In genomic region chr19:32252333-32252669, GRCh38 we compare ENCODE assay signal across 28 cellular contexts.
"Had no signal": no experiment of that assay in that cellular context is flagged by ENCODE, and none has a peak within 500 bp of the region (broad histone marks: within the 10 kb centered on the region; RNA-seq: fewer than 3 reads in every experiment).

No MANE protein-coding gene starts in this region.

- H3K4me1 Mint-ChIP-seq: naive thymus-derived CD8-positive, alpha-beta T cell; neural progenitor cell; stimulated activated effector memory CD8-positive, alpha-beta T cell treated with anti-CD3 and anti-CD28 coated beads, Interleukin-12 subunit alpha, Interleukin-12 subunit beta, amount 100 ng/mL, for 72 hours; stimulated activated naive B cell treated with anti-CD40 and anti-IgM and Interleukin-4, amounts not matched to agents 10 μg/mL and 1 μg/mL and 100 μg/mL, for 72 hours had no signal

- ATAC-seq: naive thymus-derived CD8-positive, alpha-beta T cell; psoas muscle; right cardiac atrium; right lobe of liver; stimulated activated effector memory CD8-positive, alpha-beta T cell treated with anti-CD3 and anti-CD28 coated beads, Interleukin-12 subunit alpha, Interleukin-12 subunit beta, amount 100 ng/mL, for 72 hours; stimulated activated naive B cell treated with anti-CD40 and anti-IgM and Interleukin-4, amounts not matched to agents 10 μg/mL and 1 μg/mL and 100 μg/mL, for 72 hours had no signal

- H3K4me1 ChIP-seq: neural progenitor cell, parathyroid adenoma, psoas muscle, right lobe of liver, sigmoid colon, stomach, thyroid gland, tibial nerve, upper lobe of left lung, vagina had no signal

- H3K4me3 Mint-ChIP-seq: naive thymus-derived CD8-positive, alpha-beta T cell; nephron; neural progenitor cell; stimulated activated effector memory CD8-positive, alpha-beta T cell treated with anti-CD3 and anti-CD28 coated beads, Interleukin-12 subunit alpha, Interleukin-12 subunit beta, amount 100 ng/mL, for 72 hours; stimulated activated naive B cell treated with anti-CD40 and anti-IgM and Interleukin-4, amounts not matched to agents 10 μg/mL and 1 μg/mL and 100 μg/mL, for 72 hours; stimulated activated naive CD8-positive, alpha-beta T cell treated with anti-CD3 and anti-CD28 coated beads, Interleukin-15, Interleukin-2, amounts not matched to agents 100 ng/mL and 50 ng/mL, for 24 hours had no signal

- H3K27ac ChIP-seq: neural progenitor cell, neutrophil, parathyroid adenoma, psoas muscle, right lobe of liver, sigmoid colon, stomach, thoracic aorta, thyroid gland, tibial nerve, upper lobe of left lung, vagina had no signal

- H3K9me3 ChIP-seq: neutrophil, psoas muscle, right lobe of liver, sigmoid colon, thoracic aorta, thyroid gland, tibial nerve, upper lobe of left lung, vagina had no signal

- H3K9me3 Mint-ChIP-seq: naive thymus-derived CD8-positive, alpha-beta T cell; nephron; neural progenitor cell; stimulated activated effector memory CD8-positive, alpha-beta T cell treated with anti-CD3 and anti-CD28 coated beads, Interleukin-12 subunit alpha, Interleukin-12 subunit beta, amount 100 ng/mL, for 72 hours; stimulated activated naive CD8-positive, alpha-beta T cell treated with anti-CD3 and anti-CD28 coated beads, Interleukin-15, Interleukin-2, amounts not matched to agents 100 ng/mL and 50 ng/mL, for 24 hours had no signal

- H3K4me3 ChIP-seq: neural progenitor cell, psoas muscle, right lobe of liver, sigmoid colon, stomach, thoracic aorta, thyroid gland, tibial nerve, upper lobe of left lung, vagina had no signal

- H3K27me3 ChIP-seq: neural progenitor cell, neutrophil, right lobe of liver, sigmoid colon, thyroid gland, upper lobe of left lung, vagina had no signal

- H3K36me3 Mint-ChIP-seq: naive thymus-derived CD8-positive, alpha-beta T cell; neural progenitor cell; stimulated activated effector memory CD8-positive, alpha-beta T cell treated with anti-CD3 and anti-CD28 coated beads, Interleukin-12 subunit alpha, Interleukin-12 subunit beta, amount 100 ng/mL, for 72 hours; stimulated activated naive B cell treated with anti-CD40 and anti-IgM and Interleukin-4, amounts not matched to agents 10 μg/mL and 1 μg/mL and 100 μg/mL, for 72 hours had no signal

- DNase-seq: naive thymus-derived CD8-positive, alpha-beta T cell; nucleus accumbens; posterior cingulate gyrus; psoas muscle; right cardiac atrium; right lobe of liver; small intestine; stimulated activated CD4-positive, alpha-beta T cell treated with anti-CD3 and anti-CD28 coated beads, Interleukin-15, amount 100 ng/mL, for 24 hours; stimulated activated CD4-positive, alpha-beta T cell treated with anti-CD3 and anti-CD28 coated beads, Interleukin-2, amount 100 ng/mL, for 24 hours; stimulated activated CD4-positive, alpha-beta T cell treated with anti-CD3 and anti-CD28 coated beads, Interleukin-2, amount 100 ng/mL, for 48 hours; stimulated activated CD4-positive, alpha-beta T cell treated with anti-CD3 and anti-CD28 coated beads, Interleukin-4, amount 100 ng/mL, for 24 hours; stimulated activated naive B cell treated with anti-CD40 and anti-IgM and Interleukin-4, amounts not matched to agents 10 μg/mL and 1 μg/mL and 100 μg/mL, for 72 hours; stimulated activated naive CD4-positive, alpha-beta T cell treated with Interleukin-2 at 50 U/mL for 16 hours; stomach; thyroid gland; trophoblast cell had no signal

- H3K27ac Mint-ChIP-seq: naive thymus-derived CD8-positive, alpha-beta T cell; nephron; neural progenitor cell; progenitor cell of endocrine pancreas; stimulated activated effector memory CD8-positive, alpha-beta T cell treated with anti-CD3 and anti-CD28 coated beads, Interleukin-12 subunit alpha, Interleukin-12 subunit beta, amount 100 ng/mL, for 72 hours; stimulated activated naive B cell treated with anti-CD40 and anti-IgM and Interleukin-4, amounts not matched to agents 10 μg/mL and 1 μg/mL and 100 μg/mL, for 72 hours; stimulated activated naive CD8-positive, alpha-beta T cell treated with anti-CD3 and anti-CD28 coated beads, Interleukin-15, Interleukin-2, amounts not matched to agents 100 ng/mL and 50 ng/mL, for 24 hours had no signal

- H3K36me3 ChIP-seq: neural progenitor cell, neutrophil, right lobe of liver, sigmoid colon, stomach, thoracic aorta, thyroid gland, tibial nerve, upper lobe of left lung, vagina had no signal
